In the genomic region with DNA sequence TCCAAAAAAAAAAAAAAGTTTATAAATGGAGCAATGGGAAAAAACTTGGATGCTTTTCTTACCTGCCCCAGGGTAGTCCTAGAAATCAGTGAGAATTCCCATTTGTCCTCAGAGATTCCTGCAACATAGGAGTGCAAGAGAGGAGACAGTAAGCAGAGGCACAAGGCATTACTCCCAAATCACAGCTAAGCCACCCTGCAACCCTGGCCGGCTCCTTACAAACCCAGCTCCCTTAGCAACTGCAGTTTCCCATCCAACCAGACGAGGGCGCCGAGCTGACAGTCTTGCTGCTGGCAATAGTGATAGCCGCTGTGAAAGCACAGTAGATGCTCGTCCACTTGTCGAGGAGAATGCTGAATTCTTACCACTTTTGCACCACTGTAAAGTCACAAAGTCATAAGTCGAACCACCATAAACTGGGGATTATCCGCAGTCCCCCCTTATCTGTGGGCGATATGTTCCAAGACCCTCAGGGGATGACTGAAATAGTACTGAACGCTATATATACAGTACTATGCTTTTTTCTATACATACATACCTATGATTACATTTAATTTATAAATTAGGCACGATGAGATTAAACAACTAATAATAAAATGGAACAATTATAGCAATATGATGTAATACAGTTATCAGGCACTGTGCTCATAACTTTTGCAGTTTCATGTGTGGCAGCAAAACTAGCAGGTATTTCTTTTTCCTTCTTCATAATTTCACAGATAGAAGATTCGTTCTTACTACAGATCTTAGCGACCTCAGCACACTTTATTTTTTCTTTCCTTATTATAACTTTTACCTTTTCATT, we compare ENCODE assay signal across 1 cellular context.
A peak's percentile ranks its signal among the peaks of the same experiment; 100 is the strongest.
TF ChIP-seq lines count a peak whose summit lies in the region.

No MANE protein-coding gene starts in this region.

TF ChIP-seq in H1, 55 proteins besides CTCF, POLR2A, EP300 and RAD21:
- no peak for TF ChIP-seq GTF2F1 (IDR thresholded peaks at IDR 0.05; ENCODE audit: borderline replicate concordance, low read depth, low read length)
- 0 out of 2 replicates have a peak, but pooled peaks have one; percentile 27 for TF ChIP-seq CHD2 (IDR thresholded peaks at IDR 0.05; ENCODE audit: low read length)
- TF ChIP-seq TBP (IDR thresholded peaks at IDR 0.05; ENCODE audit: low read depth, low read length) = no peak
- TF ChIP-seq GABPA (IDR thresholded peaks at IDR 0.05; ENCODE audit: borderline replicate concordance, insufficient read depth, low read length) = no peak
- no peak for TF ChIP-seq BCL11A (IDR thresholded peaks at IDR 0.05; ENCODE audit: low read depth in 2 of 2, low read length in 2 of 2)
- no peak for TF ChIP-seq CREB1 (IDR thresholded peaks at IDR 0.05)
- TF ChIP-seq, protein P1, sequence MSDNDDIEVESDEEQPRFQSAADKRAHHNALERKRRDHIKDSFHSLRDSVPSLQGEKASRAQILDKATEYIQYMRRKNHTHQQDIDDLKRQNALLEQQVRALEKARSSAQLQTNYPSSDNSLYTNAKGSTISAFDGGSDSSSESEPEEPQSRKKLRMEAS (IDR thresholded peaks at IDR 0.05) = no peak
- TF ChIP-seq POLR2AphosphoS5 (IDR thresholded peaks at IDR 0.05; ENCODE audit: low read depth, low read length) = no peak
- TF ChIP-seq SIN3A (conservative IDR thresholded peaks at IDR 0.05 in 1 of 2, IDR thresholded peaks at IDR 0.05 in 1 of 2; ENCODE audit: low read depth in 1 of 2, low read length in 2 of 2) = 0 out of 4 replicates have a peak, but pooled peaks of 1 of the 2 experiments have one; percentile 33
